33 cellular contexts compared by ENCODE assay signal in the genomic region with DNA sequence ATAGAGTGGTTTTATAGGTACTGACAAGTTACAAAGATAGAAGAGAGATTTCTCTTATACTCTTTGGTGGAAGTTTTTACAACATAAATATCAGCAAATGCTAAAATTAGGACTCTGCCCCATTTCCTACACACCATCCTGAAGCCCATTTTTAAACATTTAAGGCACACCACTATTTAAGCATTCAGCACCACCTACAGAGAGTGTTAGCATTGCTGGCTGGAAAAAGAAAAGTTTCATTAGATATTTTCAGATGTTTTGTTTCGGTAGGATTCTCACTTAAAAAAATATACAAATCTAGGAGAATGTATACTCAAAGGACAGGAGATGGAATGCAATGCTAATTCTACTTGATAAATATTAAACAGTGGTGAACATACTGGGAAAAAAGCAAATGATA.
"Had no signal": no experiment of that assay in that cellular context is flagged by ENCODE, and none has a peak within 500 bp of the region (broad histone marks: within the 10 kb centered on the region; RNA-seq: fewer than 3 reads in every experiment).

No MANE protein-coding gene starts in this region.

- H3K9me3 Mint-ChIP-seq: naive thymus-derived CD8-positive, alpha-beta T cell; nephron progenitor cell; neural crest cell; stimulated activated memory B cell treated with anti-CD40 and anti-IgM and Interleukin-4, amounts not matched to agents 10 μg/mL and 1 μg/mL and 100 μg/mL, for 72 hours; stimulated activated naive CD8-positive, alpha-beta T cell treated with anti-CD3 and anti-CD28 coated beads, Interleukin-15, amount 100 ng/mL, for 72 hours; type B pancreatic cell had no signal

- H3K4me3 Mint-ChIP-seq: naive thymus-derived CD8-positive, alpha-beta T cell; natural killer cell treated with Interleukin-12 subunit alpha and Interleukin-12 subunit beta and Interleukin-15 and Interleukin-18, amount 100 ng/mL, for 72 hours; nephron progenitor cell; neural crest cell; stimulated activated memory B cell treated with anti-CD40 and anti-IgM and Interleukin-4, amounts not matched to agents 10 μg/mL and 1 μg/mL and 100 μg/mL, for 72 hours; stimulated activated naive CD8-positive, alpha-beta T cell treated with anti-CD3 and anti-CD28 coated beads, Interleukin-15, amount 100 ng/mL, for 72 hours; type B pancreatic cell had no signal

- H3K4me2 ChIP-seq: smooth muscle cell had no signal

- H3K4me1 Mint-ChIP-seq: naive thymus-derived CD8-positive, alpha-beta T cell; neural crest cell; stimulated activated memory B cell treated with anti-CD40 and anti-IgM and Interleukin-4, amounts not matched to agents 10 μg/mL and 1 μg/mL and 100 μg/mL, for 72 hours; stimulated activated naive CD8-positive, alpha-beta T cell treated with anti-CD3 and anti-CD28 coated beads, Interleukin-15, amount 100 ng/mL, for 72 hours had no signal

- H3K36me3 Mint-ChIP-seq: naive thymus-derived CD8-positive, alpha-beta T cell; natural killer cell treated with Interleukin-12 subunit alpha and Interleukin-12 subunit beta and Interleukin-15 and Interleukin-18, amount 100 ng/mL, for 72 hours; stimulated activated memory B cell treated with anti-CD40 and anti-IgM and Interleukin-4, amounts not matched to agents 10 μg/mL and 1 μg/mL and 100 μg/mL, for 72 hours; type B pancreatic cell had no signal

- H3K9ac ChIP-seq: parathyroid adenoma had no signal

- ATAC-seq: naive thymus-derived CD8-positive, alpha-beta T cell; natural killer cell treated with Interleukin-12 subunit alpha and Interleukin-12 subunit beta and Interleukin-15 and Interleukin-18, amount 100 ng/mL, for 72 hours; psoas muscle; sciatic nerve; stimulated activated memory B cell treated with anti-CD40 and anti-IgM and Interleukin-4, amounts not matched to agents 10 μg/mL and 1 μg/mL and 100 μg/mL, for 72 hours; stimulated activated naive CD8-positive, alpha-beta T cell treated with anti-CD3 and anti-CD28 coated beads, Interleukin-15, amount 100 ng/mL, for 72 hours; stimulated activated naive CD8-positive, alpha-beta T cell treated with anti-CD3 and anti-CD28 coated beads, Interleukin-15, Interleukin-2, amounts not matched to agents 100 U/mL and 50 U/mL, for 24 hours; upper lobe of right lung had no signal

- H3K9me3 ChIP-seq: neutrophil, ovary, psoas muscle, spleen, suprapubic skin, testis, tibial artery, transverse colon, upper lobe of right lung, uterus had no signal

- H3K36me3 ChIP-seq: neutrophil, ovary, spleen, suprapubic skin, tibial artery, transverse colon, upper lobe of right lung, uterus had no signal

- H3K4me3 ChIP-seq: ovary, psoas muscle, skin epidermis, smooth muscle cell, spleen, suprapubic skin, testis, tibial artery, transverse colon, upper lobe of right lung, uterus had no signal

- H3K27ac Mint-ChIP-seq: naive thymus-derived CD8-positive, alpha-beta T cell; natural killer cell treated with Interleukin-12 subunit alpha and Interleukin-12 subunit beta and Interleukin-15 and Interleukin-18, amount 100 ng/mL, for 72 hours; nephron progenitor cell; progenitor cell of endocrine pancreas; stimulated activated memory B cell treated with anti-CD40 and anti-IgM and Interleukin-4, amounts not matched to agents 10 μg/mL and 1 μg/mL and 100 μg/mL, for 72 hours; stimulated activated naive CD8-positive, alpha-beta T cell treated with anti-CD3 and anti-CD28 coated beads, Interleukin-15, amount 100 ng/mL, for 72 hours; type B pancreatic cell had no signal

- H3K27me3 Mint-ChIP-seq: natural killer cell treated with Interleukin-12 subunit alpha and Interleukin-12 subunit beta and Interleukin-15 and Interleukin-18, amount 100 ng/mL, for 72 hours; progenitor cell of endocrine pancreas; stimulated activated memory B cell treated with anti-CD40 and anti-IgM and Interleukin-4, amounts not matched to agents 10 μg/mL and 1 μg/mL and 100 μg/mL, for 72 hours; stimulated activated naive CD8-positive, alpha-beta T cell treated with anti-CD3 and anti-CD28 coated beads, Interleukin-15, amount 100 ng/mL, for 72 hours; type B pancreatic cell had no signal

- H3K27me3 ChIP-seq: neutrophil, ovary, spleen, suprapubic skin, testis, tibial artery, transverse colon, upper lobe of right lung, uterus had no signal

- H3K27ac ChIP-seq: neutrophil, ovary, parathyroid adenoma, psoas muscle, skin epidermis, spleen, suprapubic skin, testis, tibial artery, transverse colon, upper lobe of right lung, uterus had no signal

- H3K4me1 ChIP-seq: parathyroid adenoma, psoas muscle, suprapubic skin, testis, upper lobe of right lung, uterus had no signal

- DNase-seq: naive thymus-derived CD8-positive, alpha-beta T cell; nephron progenitor cell; nucleus accumbens; ovary; posterior cingulate gyrus; psoas muscle; right cardiac atrium; spleen; stimulated activated CD4-positive, alpha-beta T cell treated with anti-CD3 and anti-CD28 coated beads, Interleukin-12 subunit alpha, Interleukin-12 subunit beta, amount 100 ng/mL, for 4 hours; stimulated activated CD4-positive, alpha-beta T cell treated with anti-CD3 and anti-CD28 coated beads, Interleukin-1b, Interleukin-23, amount 100 ng/mL, for 48 hours; stimulated activated CD4-positive, alpha-beta T cell treated with anti-CD3 and anti-CD28 coated beads, Interleukin-4, amount 100 ng/mL, for 1 hour; stimulated activated CD4-positive, alpha-beta T cell treated with anti-CD3 and anti-CD28 coated beads, Interleukin-4, amount 100 ng/mL, for 4 hours; stimulated activated CD8-positive, alpha-beta memory T cell treated with anti-CD3 and anti-CD28 coated beads, Interleukin-4, amount 100 ng/mL, for 48 hours; stimulated activated naive CD4-positive, alpha-beta T cell; stimulated activated naive CD8-positive, alpha-beta T cell treated with anti-CD3 and anti-CD28 coated beads, Interleukin-15, amount 100 ng/mL, for 72 hours; stimulated activated naive CD8-positive, alpha-beta T cell treated with anti-CD3 and anti-CD28 coated beads, Interleukin-15, Interleukin-2, amounts not matched to agents 100 U/mL and 50 U/mL, for 24 hours; substantia nigra; testis; tibial artery; transverse colon; upper lobe of right lung; uterus had no signal
